ENCODE assay signal across 20 cellular contexts in the genomic region with DNA sequence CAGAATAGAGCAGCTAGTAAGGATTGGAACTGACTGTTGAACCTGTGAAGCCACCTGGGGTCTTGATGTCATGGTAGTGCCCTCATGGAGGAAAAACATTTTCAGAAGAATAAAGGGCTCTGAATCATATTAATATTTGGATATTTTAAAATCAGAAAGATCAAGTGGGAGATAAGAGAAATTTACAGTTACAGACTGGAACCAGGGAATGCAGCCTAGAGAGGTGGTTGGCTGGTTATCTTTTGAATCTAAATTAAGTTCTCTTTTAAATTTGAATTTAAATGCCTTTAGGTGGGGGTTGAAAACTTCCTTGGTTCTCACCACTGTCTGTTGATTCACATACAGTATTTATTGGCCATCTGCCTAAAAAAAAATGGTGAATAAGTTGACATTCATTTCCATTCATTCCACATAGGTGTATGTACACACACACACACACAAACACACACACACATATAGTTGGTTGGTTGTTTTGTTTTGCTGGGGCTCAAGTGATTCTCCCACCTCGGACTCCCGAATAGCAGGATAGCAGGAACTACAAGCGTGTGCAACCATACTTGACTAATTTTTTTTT. TPM values are rescaled to one million over a fixed set of nuclear protein-coding genes. Genes with fewer than 3 reads are reported as not detected.
DNase-seq lines count a peak whose midpoint lies in the region; ATAC-seq, FAIRE-seq and TF ChIP-seq lines count a peak whose summit lies in the region.
"Had no signal": no experiment of that assay in that cellular context is flagged by ENCODE, and none has a peak within 500 bp of the region (broad histone marks: within the 10 kb centered on the region; RNA-seq: fewer than 3 reads in every experiment).

No MANE protein-coding gene starts in this region.

- H3K27me3 ChIP-seq in K562 (ENCODE audit: control insufficient read depth in 2 of 2, insufficient read depth in 2 of 2, low read length in 2 of 2), result no peaks in the 10 kb centered on the region
- H3K27me3 ChIP-seq: neutrophil, tibial nerve had no signal

- H3K79me2 ChIP-seq in K562 (ENCODE audit: control insufficient read depth, insufficient read depth, low read length), result no peaks in the 10 kb centered on the region

- TF ChIP-seq POLR2A in K562 (conservative IDR thresholded peaks at IDR 0.05), result no peak

- POLR2A ChIA-PET in K562 (lab: Yijun Ruan, JAX), result interaction anchor here (0.8 to 1.9 kb wide), 4 partner anchors 11 to 167 kb away, joined by 3 to 5 read pairs (median 4); no protein-coding TSS in a partner anchor
- POLR2A ChIA-PET in activated CD4-positive, alpha-beta memory T cell treated with anti-CD3 and anti-CD28 coated beads, Interleukin-2, amount 10 ng/mL, durations not matched to agents 7 days and 5 days (lab: Charles Lee), result interaction anchor here (1.3 kb wide), 1 partner anchor 10 kb away, joined by 4 read pairs; no protein-coding TSS in a partner anchor

- peak; percentile 69 for FAIRE-seq in K562 (lab: Jason Lieb, UNC)

- TF ChIP-seq CTCF in K562 (IDR thresholded peaks at IDR 0.05 in 2 of 3, conservative IDR thresholded peaks at IDR 0.05 in 1 of 3; ENCODE audit: insufficient read depth in 2 of 3, low read depth in 1 of 3, low read length in 3 of 3), result no peak

- DNase-seq in Caki2 (ENCODE audit: low read depth) (peak; percentile 58), HT1080 (ENCODE audit: low read depth) (peak; percentile 26), K562 (ENCODE audit: extremely low read depth in 1 of 4, low spot score in 3 of 4) (peak in 1 of 4 experiments; percentile 20), kidney glomerular epithelial cell (lab: John Stamatoyannopoulos, UW) (peak; percentile 19), NCI-H2107 (lab: John Stamatoyannopoulos, UW) (no peak)
- DNase-seq in activated CD4-positive, alpha-beta memory T cell treated with anti-CD3 and anti-CD28 coated beads, Interleukin-2, amount 10 ng/mL, durations not matched to agents 7 days and 5 days, result no peak
- DNase-seq: activated CD4-positive, alpha-beta T cell treated with anti-CD3 and anti-CD28 coated beads, Interleukin-2, amount 50 U/mL, for 1 hour; activated effector memory CD4-positive, alpha-beta T cell treated with anti-CD3 and anti-CD28 coated beads, Interleukin-2, amount 50 U/mL, for 16 hours; caudate nucleus; GDM1; NCI-H1417; NCI-H524 treated with DMSO at 0.1 percent for 48 hours; Right ventricle myocardium superior; stimulated activated naive CD8-positive, alpha-beta T cell treated with anti-CD3 and anti-CD28 coated beads, Interleukin-15, Interleukin-2, amounts not matched to agents 100 U/mL and 50 U/mL, for 24 hours; T-helper 1 cell had no signal

- no peak for TF ChIP-seq EP300 in K562 (IDR thresholded peaks at IDR 0.05; ENCODE audit: low read length)

- no peaks in the 10 kb centered on the region for H4K20me1 ChIP-seq in K562 (replicated peaks; ENCODE audit: control insufficient read depth, insufficient read depth, low read length)

- no peaks in the 10 kb centered on the region for H3K36me3 ChIP-seq in K562 (ENCODE audit: control insufficient read depth, insufficient read depth, low read length)
- H3K36me3 ChIP-seq: neutrophil, tibial nerve had no signal

- no peak overlapping the region for H3K27ac Mint-ChIP-seq in activated CD4-positive, alpha-beta memory T cell treated with anti-CD3 and anti-CD28 coated beads, Interleukin-2, amount 10 ng/mL, durations not matched to agents 7 days and 5 days

- H3K4me3 ChIP-seq in K562, result peak overlapping the region; percentile 16; the same call in 1 of the 2 replicates
- H3K4me3 ChIP-seq: skin epidermis, tibial nerve had no signal

- H3K9ac ChIP-seq in K562 (ENCODE audit: insufficient read depth in 1 of 2, low read depth in 2 of 2, low read length in 2 of 2), result peak overlapping the region; percentile 71 to 82; a peak in 3 of 4 replicates

- intact Hi-C loops in K562 (cut with micrococcal nuclease), result loop anchor here (2.0 kb wide), 1 partner anchor 38 kb away; no protein-coding TSS in a partner anchor

- no peak overlapping the region for H3K4me3 Mint-ChIP-seq in activated CD4-positive, alpha-beta memory T cell treated with anti-CD3 and anti-CD28 coated beads, Interleukin-2, amount 10 ng/mL, durations not matched to agents 7 days and 5 days

- H3K9me1 ChIP-seq in K562 (ENCODE audit: control insufficient read depth, insufficient read depth, low read length), result no peaks in the 10 kb centered on the region

- TF ChIP-seq RAD21 in K562 (CRISPR knock-in tag; conservative IDR thresholded peaks at IDR 0.05 in 1 of 2, IDR thresholded peaks at IDR 0.05 in 1 of 2), result no peak

- peak overlapping the region; percentile 80 for H3K4me2 ChIP-seq in K562 (ENCODE audit: insufficient read depth, low read length)

- H3K4me1 ChIP-seq in K562 (replicated peaks in 1 of 2; ENCODE audit: control insufficient read depth in 2 of 2, insufficient read depth in 2 of 2, low read length in 2 of 2), result peaks cover 45 to 57% of the 10 kb centered on the region in 2 experiments

- ATAC-seq in K562 (no peak), HG03280 (IDR thresholded peaks at IDR 0.05; ENCODE audit: unreplicated experiment) (no peak), HG03342 (IDR thresholded peaks at IDR 0.05; ENCODE audit: unreplicated experiment) (no peak)
- ATAC-seq: stimulated activated naive CD8-positive, alpha-beta T cell treated with anti-CD3 and anti-CD28 coated beads, Interleukin-15, Interleukin-2, amounts not matched to agents 100 U/mL and 50 U/mL, for 24 hours had no signal

- no peaks in the 10 kb centered on the region for H3K9me3 ChIP-seq in K562 (replicated peaks; ENCODE audit: control insufficient read depth, insufficient read depth, low read depth, low read length)
- H3K9me3 ChIP-seq: neutrophil, tibial nerve had no signal

- H2AFZ ChIP-seq in K562 (ENCODE audit: low read depth, low read length), result peak overlapping the region; percentile 78

- peaks cover 30% of the 10 kb centered on the region for H3K4me1 Mint-ChIP-seq in activated CD4-positive, alpha-beta memory T cell treated with anti-CD3 and anti-CD28 coated beads, Interleukin-2, amount 10 ng/mL, durations not matched to agents 7 days and 5 days

- in situ Hi-C loops in Caki2 (cut with HindIII; ENCODE audit: low pct_unique_long_range_greater_than_20kb, low sequenced_read_pairs) (no loop called here), K562 (cut with MboI) (no loop called here)

- no TSS peak for BruUV-seq in K562 (replicated peaks; lab: Mats Ljungman, UMichigan)

- no peaks in the 10 kb centered on the region for H3K9me3 Mint-ChIP-seq in activated CD4-positive, alpha-beta memory T cell treated with anti-CD3 and anti-CD28 coated beads, Interleukin-2, amount 10 ng/mL, durations not matched to agents 7 days and 5 days

- 35% methylated on average over 3 of the region's 3 CpGs for WGBS in K562 (ENCODE audit: insufficient coverage, low coverage, missing lambda C conversion rate)

- CTCF ChIA-PET in K562 (lab: Yijun Ruan, JAX; ENCODE audit: low intra/inter-chr PET ratio), result interaction anchor here (0.6 kb wide), 1 partner anchor 165 kb away, joined by 3 read pairs; no protein-coding TSS in a partner anchor
- CTCF ChIA-PET in activated CD4-positive, alpha-beta memory T cell treated with anti-CD3 and anti-CD28 coated beads, Interleukin-2, amount 10 ng/mL, durations not matched to agents 7 days and 5 days (lab: Charles Lee), result interaction anchor here (0.7 kb wide), 1 partner anchor 228 kb away, joined by 4 read pairs; no protein-coding TSS in a partner anchor

- H3K27ac ChIP-seq in K562 (ENCODE audit: extremely low read depth, low read depth, low read length), result peak overlapping the region; percentile 90
- H3K27ac ChIP-seq: neutrophil, skin epidermis, tibial nerve had no signal

- H3K27me3 Mint-ChIP-seq in activated CD4-positive, alpha-beta memory T cell treated with anti-CD3 and anti-CD28 coated beads, Interleukin-2, amount 10 ng/mL, durations not matched to agents 7 days and 5 days, result no peaks in the 10 kb centered on the region

- H3K36me3 Mint-ChIP-seq in activated CD4-positive, alpha-beta memory T cell treated with anti-CD3 and anti-CD28 coated beads, Interleukin-2, amount 10 ng/mL, durations not matched to agents 7 days and 5 days (ENCODE audit: low read depth), result no peaks in the 10 kb centered on the region

TF ChIP-seq in K562, 482 proteins besides CTCF, POLR2A, EP300 and RAD21 (continues in another document):
- TF ChIP-seq POLR2AphosphoS2 (IDR thresholded peaks at IDR 0.05; ENCODE audit: low read length), result no peak
- no peak for TF ChIP-seq TEAD4 (IDR thresholded peaks at IDR 0.05; ENCODE audit: low read length)
- TF ChIP-seq TEAD4 (CRISPR knock-in tag; IDR thresholded peaks at IDR 0.05; ENCODE audit: borderline replicate concordance), result no peak
- peak; percentile 33 for TF ChIP-seq KDM5B (IDR thresholded peaks at IDR 0.05; ENCODE audit: insufficient replicate concordance, low read depth, low read length)

RNA-seq across cellular contexts. Expression of a gene that starts 35.7 kb away (rescaled TPM):
- 23.3 and 33.3 TPM in 2 replicates for total RNA-seq in Caki2 (2014; rRNA removed; shearing (Covaris generic); ENCODE audit: low replicate concordance)
- total RNA-seq in HT1080 (2014; rRNA removed; shearing (Covaris generic)), result 11.7 and 11.9 TPM in 2 replicates
- polyA plus RNA-seq in HT1080 (2015; cell fraction: cytosol; rRNA removed), result 25.4 and 28.6 TPM in 2 replicates
- 39.2 and 41.6 TPM in 2 replicates for polyA plus RNA-seq in HT1080 (2015; cell fraction: nucleus; rRNA removed)
- total RNA-seq in K562 (2011; cell fraction: chromatin; rRNA removed; ENCODE audit: low replicate concordance), result 6.8 and 11.6 TPM in 2 replicates
- 3.7 and 3.8 TPM in 2 replicates for total RNA-seq in K562 (2011; cell fraction: nucleolus; rRNA removed)
- total RNA-seq in K562 (2011; cell fraction: nucleoplasm; rRNA removed), result 6.5 and 12.5 TPM in 2 replicates
- total RNA-seq in K562 (2014; rRNA removed), result 3.8 and 5.0 TPM in 2 replicates
- 6.7 and 7.1 TPM in 2 replicates for total RNA-seq in K562 (2014; rRNA removed; fragmentation: Illumina TruSeq; extraction: Trizol)
- 7.1 TPM in 2 replicates for total RNA-seq in K562 (2015; rRNA removed; fragmentation: Illumina TruSeq; extraction: Trizol)
- total RNA-seq in K562 (2021), result 10.2 and 10.7 TPM in 2 replicates
- polyA plus RNA-seq in K562 (2011; rRNA removed), result 3.8 and 4.8 TPM in 2 replicates
- 3.3 and 3.5 TPM in 2 replicates for polyA plus RNA-seq in K562 (2011; cell fraction: cytosol; rRNA removed)
- polyA plus RNA-seq in K562 (2011; cell fraction: nucleus; rRNA removed), result 2.5 and 3.5 TPM in 2 replicates
- polyA plus RNA-seq in K562 (2012), result 4.9 and 6.3 TPM in 2 replicates
- polyA plus RNA-seq in K562 (2014; fragmentation: Illumina TruSeq; extraction: Trizol), result 5.7 and 5.8 TPM in 2 replicates
- polyA plus RNA-seq in K562 (2014; fragmentation: Nextera tagmentation; extraction: Ambion mirVana), result under 1 TPM; 0.56 to 0.65 TPM
- 3.5 and 4.0 TPM in 2 replicates for polyA plus RNA-seq in K562 (2014; rRNA removed)
- polyA minus RNA-seq in K562 (2011; rRNA and poly(A)+ RNA removed), result 3.3 and 4.6 TPM in 2 replicates
- 2.5 and 3.1 TPM in 2 replicates for polyA minus RNA-seq in K562 (2011; cell fraction: cytosol; rRNA and poly(A)+ RNA removed)
- 1.5 and 2.2 TPM in 2 replicates for polyA minus RNA-seq in K562 (2011; cell fraction: nucleus; rRNA and poly(A)+ RNA removed)
- total RNA-seq in activated CD4-positive, alpha-beta memory T cell treated with anti-CD3 and anti-CD28 coated beads, Interleukin-2, amount 10 ng/mL, durations not matched to agents 7 days and 5 days, result 10 to 100 TPM; 83.0 to 89.1 TPM

Comparison
In these comparisons a context has a peak if more than half of its experiments do, and no peak if none do; other contexts are left out.
1. DNase-seq: peak in Caki2 (single experiment), HT1080 (single experiment) and kidney glomerular epithelial cell (single experiment); none in activated CD4-positive, alpha-beta memory T cell treated with anti-CD3 and anti-CD28 coated beads, Interleukin-2, amount 10 ng/mL, durations not matched to agents 7 days and 5 days (single experiment) and NCI-H2107 (single experiment).